ENCODE assay signal across 17 cellular contexts in the genomic region with DNA sequence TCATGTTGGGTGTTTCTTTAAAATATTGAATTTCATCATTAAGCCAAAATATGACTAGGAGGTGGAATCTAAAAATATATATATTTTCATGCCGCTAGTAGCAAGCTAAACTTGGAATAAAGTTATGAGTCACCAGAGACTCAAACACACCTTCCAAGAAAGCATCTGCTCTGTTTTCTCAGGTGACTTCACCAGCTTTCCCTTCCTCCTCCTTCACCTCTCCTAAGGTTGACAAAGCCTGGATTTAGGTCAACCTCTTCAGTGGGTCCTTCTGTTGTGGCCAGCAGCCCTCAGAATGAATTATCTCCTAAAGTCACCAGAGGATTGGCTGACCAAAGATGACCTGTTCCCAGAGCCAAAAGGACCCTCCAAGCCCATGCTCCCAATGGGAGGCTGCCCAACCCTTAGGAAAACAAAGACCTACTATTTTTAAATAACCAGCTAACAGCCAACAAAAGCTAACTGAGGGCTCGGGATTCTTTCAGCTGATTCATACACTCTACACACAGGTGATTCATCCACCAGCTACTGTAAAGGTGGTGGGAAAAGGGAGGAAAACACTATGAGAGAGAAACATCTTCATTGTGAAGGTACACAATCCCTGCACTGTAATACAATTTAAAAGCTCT.
DNase-seq lines count a peak whose midpoint lies in the region; ATAC-seq and TF ChIP-seq lines count a peak whose summit lies in the region.
"Had no signal": no experiment of that assay in that cellular context is flagged by ENCODE, and none has a peak within 500 bp of the region (broad histone marks: within the 10 kb centered on the region; RNA-seq: fewer than 3 reads in every experiment).

No MANE protein-coding gene starts in this region.

- no peaks in the 10 kb centered on the region for H3K4me1 ChIP-seq in endodermal cell (ENCODE audit: control insufficient read depth, insufficient read depth, low read length)
- H3K4me1 ChIP-seq: adrenal gland had no signal

- no peaks in the 10 kb centered on the region for H3K9me3 ChIP-seq in endodermal cell (ENCODE audit: control insufficient read depth, low read length)
- H3K9me3 ChIP-seq: adrenal gland had no signal

- no peak overlapping the region for H3K4me3 Mint-ChIP-seq in endodermal cell
- H3K4me3 Mint-ChIP-seq: activated CD4-positive, alpha-beta T cell treated with anti-CD3 and anti-CD28 coated beads, Interleukin-2, amount 10 ng/mL, durations not matched to agents 7 days and 5 days; activated T-cell treated with anti-CD3 and anti-CD28 coated beads, Interleukin-2, amount 50 U/mL, for 4 hours; CD8-positive, alpha-beta memory T cell; nephron had no signal

- no peak for TF ChIP-seq CTCF in endodermal cell (conservative IDR thresholded peaks at IDR 0.05)

- no peaks in the 10 kb centered on the region for H3K36me3 Mint-ChIP-seq in endodermal cell (ENCODE audit: low read depth)
- H3K36me3 Mint-ChIP-seq: CD8-positive, alpha-beta memory T cell had no signal

- no peaks in the 10 kb centered on the region for H3K36me3 ChIP-seq in endodermal cell (ENCODE audit: control insufficient read depth, insufficient read depth, low read length)
- H3K36me3 ChIP-seq: adrenal gland had no signal

- no peak overlapping the region for H3K27ac ChIP-seq in endodermal cell (ENCODE audit: low read depth, low read length)
- H3K27ac ChIP-seq: adrenal gland, coronary artery had no signal

- H3K4me1 Mint-ChIP-seq in endodermal cell: no peaks in the 10 kb centered on the region

- DNase-seq in DMS53 treated with DMSO at 0.1 percent for 48 hours (lab: John Stamatoyannopoulos, UW; ENCODE audit: unreplicated experiment) (peak; percentile 93), NCI-H226 (peak; percentile 35), endodermal cell (peak; percentile 36), myocyte (ENCODE audit: low read depth) (peak; percentile 21), NCI-H1417 (lab: John Stamatoyannopoulos, UW) (no peak), dermis blood vessel endothelial cell (no peak), COLO668 (lab: John Stamatoyannopoulos, UW; ENCODE audit: unreplicated experiment) (no peak)
- DNase-seq: activated CD4-positive, alpha-beta T cell treated with anti-CD3 and anti-CD28 coated beads, Interleukin-2, amount 10 ng/mL, durations not matched to agents 7 days and 5 days; activated T-cell treated with anti-CD3 and anti-CD28 coated beads, Interleukin-2, amount 50 U/mL, for 4 hours; adrenal gland; CD8-positive, alpha-beta memory T cell; GDM1; NCI-H2081; stimulated activated CD4-positive, alpha-beta T cell treated with anti-CD3 and anti-CD28 coated beads, Interleukin-15, amount 100 ng/mL, for 24 hours had no signal

- no peaks in the 10 kb centered on the region for H3K27me3 ChIP-seq in endodermal cell (ENCODE audit: control insufficient read depth, insufficient read depth, low read length, poor library complexity, severe bottlenecking)
- H3K27me3 ChIP-seq: adrenal gland had no signal

- no peak overlapping the region for H3K4me3 ChIP-seq in endodermal cell (ENCODE audit: low read length)
- H3K4me3 ChIP-seq: adrenal gland, coronary artery had no signal

- 71 to 80% methylated on average over 1 to 2 of the region's 2 CpGs for WGBS in endodermal cell (ENCODE audit: insufficient coverage in 1 of 2, insufficient read length in 1 of 2), 2 experiments

- ATAC-seq in GM19351 (IDR thresholded peaks at IDR 0.05; ENCODE audit: unreplicated experiment): no peak
- ATAC-seq: activated T-cell treated with anti-CD3 and anti-CD28 coated beads, Interleukin-2, amount 50 U/mL, for 4 hours had no signal

- H3K27ac Mint-ChIP-seq in endodermal cell: no peak overlapping the region
- H3K27ac Mint-ChIP-seq: activated CD4-positive, alpha-beta T cell treated with anti-CD3 and anti-CD28 coated beads, Interleukin-2, amount 10 ng/mL, durations not matched to agents 7 days and 5 days; CD8-positive, alpha-beta memory T cell; nephron had no signal

- H3K27me3 Mint-ChIP-seq in endodermal cell (ENCODE audit: insufficient read depth): no peaks in the 10 kb centered on the region

- H3K9ac ChIP-seq in endodermal cell (ENCODE audit: extremely low read depth, low read length, poor library complexity, severe bottlenecking): no peak overlapping the region

- H3K9me3 Mint-ChIP-seq in endodermal cell: no peaks in the 10 kb centered on the region
- H3K9me3 Mint-ChIP-seq: activated CD4-positive, alpha-beta T cell treated with anti-CD3 and anti-CD28 coated beads, Interleukin-2, amount 10 ng/mL, durations not matched to agents 7 days and 5 days; activated T-cell treated with anti-CD3 and anti-CD28 coated beads, Interleukin-2, amount 50 U/mL, for 4 hours; CD8-positive, alpha-beta memory T cell; nephron had no signal

Comparison
In these comparisons a context has a peak if more than half of its experiments do, and no peak if none do; other contexts are left out.
1. DNase-seq: peak in DMS53 treated with DMSO at 0.1 percent for 48 hours (single experiment), NCI-H226 (single experiment), endodermal cell (single experiment) and myocyte (single experiment); none in NCI-H1417 (0 of 3), dermis blood vessel endothelial cell (single experiment) and COLO668 (single experiment).